ENCODE assay signal across 17 cellular contexts in genomic region chr10:28837613-28838390, GRCh38.
"Had no signal": no experiment of that assay in that cellular context is flagged by ENCODE, and none has a peak within 500 bp of the region (broad histone marks: within the 10 kb centered on the region; RNA-seq: fewer than 3 reads in every experiment).

No MANE protein-coding gene starts in this region.

- H2AFZ ChIP-seq: neural progenitor cell had no signal

- H3K27ac Mint-ChIP-seq: activated T-helper 17 cell treated with anti-CD3 and anti-CD28 coated beads, Interleukin-2, amount 50 U/mL, for 72 hours; neural progenitor cell; T-helper 2 cell treated with Interferon-gamma antibody and Interleukin-4, amounts not matched to agents 5 μg/mL and 100 μg/mL, for 36 hours had no signal

- H3K9me3 Mint-ChIP-seq: activated T-helper 17 cell treated with anti-CD3 and anti-CD28 coated beads, Interleukin-2, amount 50 U/mL, for 72 hours; neural progenitor cell; T-helper 2 cell treated with Interferon-gamma antibody and Interleukin-4, amounts not matched to agents 5 μg/mL and 100 μg/mL, for 36 hours had no signal

- H3K4me3 Mint-ChIP-seq: activated T-helper 17 cell treated with anti-CD3 and anti-CD28 coated beads, Interleukin-2, amount 50 U/mL, for 72 hours; neural progenitor cell; T-helper 2 cell treated with Interferon-gamma antibody and Interleukin-4, amounts not matched to agents 5 μg/mL and 100 μg/mL, for 36 hours had no signal

- H3K27ac ChIP-seq: epithelial cell of prostate, lower lobe of right lung, neural progenitor cell, ovary, tibial artery had no signal

- H3K36me3 Mint-ChIP-seq: neural progenitor cell had no signal

- H3K27me3 ChIP-seq: heart left ventricle, neural progenitor cell, ovary, tibial artery, uterus had no signal

- DNase-seq: activated CD4-positive, alpha-beta T cell treated with anti-CD3 and anti-CD28 coated beads for 1 hour; activated CD4-positive, alpha-beta T cell treated with anti-CD3 and anti-CD28 coated beads, Interleukin-2, amount 50 U/mL, for 4 hours; activated naive CD4-positive, alpha-beta T cell treated with Interleukin-2 at 50 U/mL for 16 hours; activated T-cell treated with anti-CD3 and anti-CD28 coated beads for 4 hours; aorta; heart left ventricle; left colon; lower lobe of right lung; ovary; stimulated activated CD4-positive, alpha-beta T cell treated with anti-CD3 and anti-CD28 coated beads, Interleukin-2, amount 100 ng/mL, for 48 hours; stimulated activated naive CD4-positive, alpha-beta T cell; tibial artery; uterus had no signal

- H3K4me1 Mint-ChIP-seq: activated T-helper 17 cell treated with anti-CD3 and anti-CD28 coated beads, Interleukin-2, amount 50 U/mL, for 72 hours had no signal

- H3K4me3 ChIP-seq: heart left ventricle, lower lobe of right lung, neural progenitor cell, ovary, tibial artery, uterus had no signal

- H3K36me3 ChIP-seq: heart left ventricle, lower lobe of right lung, neural progenitor cell, ovary, tibial artery, uterus had no signal

- ATAC-seq: activated T-helper 17 cell treated with anti-CD3 and anti-CD28 coated beads, Interleukin-2, amount 50 U/mL, for 72 hours; heart left ventricle; left colon; lower lobe of right lung had no signal

- H3K4me1 ChIP-seq: neural progenitor cell had no signal

- H3K9me3 ChIP-seq: heart left ventricle, lower lobe of right lung, ovary, tibial artery, uterus had no signal

- H3K4me2 ChIP-seq: neural progenitor cell had no signal

- H3K9ac ChIP-seq: neural progenitor cell had no signal
